Comparison of ENCODE assay signal across 11 cellular contexts in the genomic region with DNA sequence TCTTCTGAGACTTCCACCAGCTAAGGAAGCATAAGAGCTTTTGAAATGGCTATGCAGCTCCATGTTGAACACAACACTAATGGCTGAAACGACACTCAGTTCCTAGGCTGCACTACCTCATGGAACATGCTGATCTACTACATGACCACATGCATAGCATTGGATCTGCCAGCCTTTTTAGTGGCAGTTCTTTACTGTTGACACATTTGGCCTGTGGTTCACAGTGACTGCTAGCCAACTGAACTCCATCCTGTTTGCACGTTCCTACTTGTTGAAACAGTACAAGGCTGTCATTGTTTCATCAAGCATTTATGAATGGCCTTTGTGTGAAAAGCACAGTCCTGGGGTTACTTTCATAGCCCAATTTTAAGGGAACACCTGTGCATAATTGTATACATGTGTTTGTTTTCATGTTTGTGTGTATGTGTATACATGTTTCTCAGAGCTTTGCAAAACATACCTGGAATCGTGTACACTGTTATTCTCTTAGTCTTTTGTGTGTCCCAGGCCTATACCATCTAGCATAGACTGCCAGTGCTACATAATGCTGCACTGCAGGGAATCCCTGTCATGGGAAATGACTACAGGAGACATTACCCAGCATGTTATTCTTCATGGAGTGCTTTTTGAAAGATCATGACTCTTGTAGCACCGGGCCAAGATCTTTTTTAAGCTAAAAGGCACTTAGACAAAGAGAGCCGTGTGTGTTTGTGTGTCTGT.
DNase-seq lines count a peak whose midpoint lies in the region; ATAC-seq, FAIRE-seq and TF ChIP-seq lines count a peak whose summit lies in the region.
"Had no signal": no experiment of that assay in that cellular context is flagged by ENCODE, and none has a peak within 500 bp of the region (broad histone marks: within the 10 kb centered on the region; RNA-seq: fewer than 3 reads in every experiment).

No MANE protein-coding gene starts in this region.

- FAIRE-seq in urothelium cell line (lab: Jason Lieb, UNC) = no peak
- FAIRE-seq: colon had no signal

- H3K27me3 ChIP-seq in heart right ventricle (no peaks in the 10 kb centered on the region), left ventricle myocardium inferior (ENCODE audit: low read depth) (no peaks in the 10 kb centered on the region)

- WGBS in heart right ventricle, 2 donors = 36 to 41% methylated on average over 5 of the region's 5 CpGs

- H3K4me1 ChIP-seq in heart right ventricle (peaks cover 0 to 21% (median 0%) of the 10 kb centered on the region in 9 donors), left ventricle myocardium inferior (peaks cover 27% of the 10 kb centered on the region)

- H3K9me3 ChIP-seq in heart right ventricle (no peaks in the 10 kb centered on the region), left ventricle myocardium inferior (replicated peaks) (no peaks in the 10 kb centered on the region)

- in situ Hi-C loops in astrocyte of the spinal cord (cut with HindIII; ENCODE audit: low sequenced_read_pairs) = no loop called here

- H3K4me3 ChIP-seq in heart right ventricle (no peak overlapping the region), left ventricle myocardium inferior (no peak overlapping the region), astrocyte of the spinal cord (ENCODE audit: low read depth, low read length) (no peak overlapping the region)

- H3K36me3 ChIP-seq in heart right ventricle (no peaks in the 10 kb centered on the region), left ventricle myocardium inferior (no peaks in the 10 kb centered on the region)

- peak in 5 of 8 donors; percentile 20 to 89 (median 45) for ATAC-seq in heart right ventricle
- peak; percentile 73 for ATAC-seq in left lobe of liver
- no peak for ATAC-seq in GM21786 (IDR thresholded peaks at IDR 0.05; ENCODE audit: unreplicated experiment)
- ATAC-seq: naive thymus-derived CD8-positive, alpha-beta T cell had no signal

- DNase-seq in heart right ventricle (no peak), left ventricle myocardium inferior (no peak), astrocyte of the spinal cord (ENCODE audit: low read depth, low spot score) (peak; percentile 64), left lobe of liver (ENCODE audit: low spot score) (peak; percentile 45), urothelium cell line (ENCODE audit: low spot score) (peak; percentile 47), iPS-NIHi7 (ENCODE audit: extremely low spot score) (no peak), iPS-NIHi11 (ENCODE audit: low spot score) (no peak)
- DNase-seq: naive thymus-derived CD8-positive, alpha-beta T cell; stimulated activated CD4-positive, alpha-beta T cell treated with anti-CD3 and anti-CD28 coated beads, Interleukin-2, amount 100 ng/mL, for 48 hours had no signal

- no peak for TF ChIP-seq CTCF in heart right ventricle (IDR thresholded peaks at IDR 0.05)
- TF ChIP-seq CTCF in left ventricle myocardium inferior (IDR thresholded peaks at IDR 0.05; ENCODE audit: borderline replicate concordance) = no peak
- no peak for TF ChIP-seq CTCF in astrocyte of the spinal cord (IDR thresholded peaks at IDR 0.05; ENCODE audit: low read depth, low read length)

- intact Hi-C loops in heart right ventricle (cut with DNase I) = no loop called here
- intact Hi-C loops in left ventricle myocardium inferior (cut with micrococcal nuclease) = no loop called here

- no peak overlapping the region for H3K27ac ChIP-seq in heart right ventricle
- H3K27ac ChIP-seq in left ventricle myocardium inferior (replicated peaks) = no peak overlapping the region

Comparison
In these comparisons a context has a peak if more than half of its experiments do, and no peak if none do; other contexts are left out.
1. DNase-seq: peak in astrocyte of the spinal cord (single experiment), left lobe of liver (single experiment) and urothelium cell line (single experiment); none in heart right ventricle (0 of 2), left ventricle myocardium inferior (single experiment), iPS-NIHi7 (single experiment) and iPS-NIHi11 (single experiment).